1 cellular context compared by ENCODE assay signal in genomic region chr14:36511981-36512584, GRCh38.
TF ChIP-seq lines count a peak whose summit lies in the region.

No MANE protein-coding gene starts in this region.

TF ChIP-seq in SK-N-SH treated with all-trans-retinoic acid at 6 μM for 48 hours, 23 proteins besides CTCF, POLR2A, EP300 and RAD21 (continued from another document):
- TF ChIP-seq CSRNP3 (CRISPR knock-in tag; IDR thresholded peaks at IDR 0.05) (no peak), ZNF8 (CRISPR knock-in tag; IDR thresholded peaks at IDR 0.05) (no peak)
TF ChIP-seq in SK-N-SH treated with all-trans-retinoic acid at 6 μM for 48 hours: peak in this region for 0.
